Comparison of ENCODE assay signal across 14 cellular contexts in the genomic region with DNA sequence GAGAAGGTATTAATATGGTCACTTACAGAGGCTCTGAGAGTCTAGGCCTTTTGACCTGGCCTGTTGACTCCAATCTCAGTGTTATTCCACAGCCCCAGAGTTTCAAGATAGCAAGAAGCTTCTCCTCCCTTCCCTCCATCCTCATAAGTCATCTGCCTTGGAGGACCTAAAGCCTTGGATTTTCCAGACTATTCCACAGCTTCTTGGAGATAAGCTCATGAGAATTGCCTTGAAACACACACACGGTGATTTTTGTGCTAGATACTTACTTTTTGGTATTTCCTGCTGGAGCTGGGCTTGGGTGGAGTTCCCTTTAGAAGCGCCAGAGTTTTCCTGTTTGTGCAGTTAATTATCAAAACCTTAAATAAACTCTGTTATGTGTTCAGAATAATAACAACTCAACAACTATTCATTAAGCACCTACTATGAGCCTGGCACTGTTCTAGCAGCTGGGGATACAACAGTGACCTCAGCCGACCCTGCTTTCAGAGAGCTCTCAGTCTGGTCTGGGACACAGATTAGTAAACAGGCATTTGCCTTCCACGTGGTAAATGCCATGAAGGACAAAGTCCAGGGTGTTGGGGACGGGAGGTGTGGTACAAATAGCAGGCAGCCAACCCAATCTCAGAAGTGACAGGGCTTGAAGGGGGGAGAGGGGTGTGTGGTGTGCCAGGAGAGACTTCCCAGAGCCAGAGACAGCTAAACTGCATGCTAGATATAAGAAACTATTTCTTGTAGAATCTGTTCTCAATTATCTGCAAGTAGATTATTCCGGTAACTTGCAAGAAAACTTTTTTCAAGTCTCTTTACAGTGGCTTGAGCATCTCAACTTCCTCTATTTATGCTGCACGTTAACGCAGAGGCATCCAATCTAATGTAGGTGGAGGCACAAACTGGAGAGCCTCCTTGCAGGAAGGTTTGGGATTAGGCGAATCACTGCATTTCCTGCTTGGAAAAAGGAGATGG. TPM values are rescaled to one million over a fixed set of nuclear protein-coding genes. Genes with fewer than 3 reads are reported as not detected.
DNase-seq lines count a peak whose midpoint lies in the region; ATAC-seq, FAIRE-seq and TF ChIP-seq lines count a peak whose summit lies in the region.
"Had no signal": no experiment of that assay in that cellular context is flagged by ENCODE, and none has a peak within 500 bp of the region (broad histone marks: within the 10 kb centered on the region; RNA-seq: fewer than 3 reads in every experiment).

No MANE protein-coding gene starts in this region.

- no peaks in the 10 kb centered on the region for H3K36me3 Mint-ChIP-seq in T-cell
- H3K36me3 Mint-ChIP-seq in natural killer cell treated with Interleukin-12 subunit alpha and Interleukin-12 subunit beta and Interleukin-15 and Interleukin-18, amount 100 ng/mL, for 72 hours, result no peaks in the 10 kb centered on the region
- H3K36me3 Mint-ChIP-seq: activated naive CD8-positive, alpha-beta T cell; naive B cell had no signal

- no peaks in the 10 kb centered on the region for H3K27me3 Mint-ChIP-seq in T-cell
- H3K27me3 Mint-ChIP-seq in natural killer cell treated with Interleukin-12 subunit alpha and Interleukin-12 subunit beta and Interleukin-15 and Interleukin-18, amount 100 ng/mL, for 72 hours, result peaks cover 0 to 2% of the 10 kb centered on the region in 2 donors
- H3K27me3 Mint-ChIP-seq: activated naive CD8-positive, alpha-beta T cell had no signal

- intact Hi-C loops in heart right ventricle (cut with DNase I) (loop anchor here in 2 of 10 donors (1.0 to 2.0 kb wide), 2 partner anchors 50 kb away; no protein-coding TSS in a partner anchor), posterior vena cava (cut with DNase I) (no loop called here)

- no peaks in the 10 kb centered on the region for H3K27me3 ChIP-seq in heart right ventricle
- H3K27me3 ChIP-seq: BLaER1 treated with 17β-estradiol and CSF1 and Interleukin-3, amounts not matched to agents 10 nM and 100 nM; MG63 had no signal

- no peaks in the 10 kb centered on the region for H3K36me3 ChIP-seq in heart right ventricle
- H3K36me3 ChIP-seq: BLaER1 treated with 17β-estradiol and CSF1 and Interleukin-3, amounts not matched to agents 10 nM and 100 nM; MG63 had no signal

- no peak for FAIRE-seq in HTR-8/SVneo (lab: Jason Lieb, UNC)

- POLR2A ChIA-PET in T-cell (lab: Charles Lee), result interaction anchor here (0.5 to 0.6 kb wide), 3 partner anchors 15 to 131 kb away, joined by 3 to 7 read pairs (median 3); no protein-coding TSS in a partner anchor

- no peaks in the 10 kb centered on the region for H3K9me3 Mint-ChIP-seq in T-cell
- no peaks in the 10 kb centered on the region for H3K9me3 Mint-ChIP-seq in natural killer cell treated with Interleukin-12 subunit alpha and Interleukin-12 subunit beta and Interleukin-15 and Interleukin-18, amount 100 ng/mL, for 72 hours
- H3K9me3 Mint-ChIP-seq: activated B cell treated with CpG ODN at 0.5 μM for 24 hours, naive B cell had no signal

- H3K4me3 ChIP-seq in AG10803 (ENCODE audit: low read length) (no peak overlapping the region), heart right ventricle (no peak overlapping the region)
- H3K4me3 ChIP-seq: BLaER1 treated with 17β-estradiol and CSF1 and Interleukin-3, amounts not matched to agents 10 nM and 100 nM; MG63 had no signal

- peak overlapping the region; percentile 52 to 84 (median 71) for H3K27ac ChIP-seq in heart right ventricle

- H3K4me1 ChIP-seq in heart right ventricle, result peaks cover 28 to 70% (median 59%) of the 10 kb centered on the region in 9 donors

- no peak for ATAC-seq in T-cell (replicated peaks in 1 of 4)
- ATAC-seq in heart right ventricle, result peak; percentile 80 to 96 (median 90)
- no peak for ATAC-seq in natural killer cell treated with Interleukin-12 subunit alpha and Interleukin-12 subunit beta and Interleukin-15 and Interleukin-18, amount 100 ng/mL, for 72 hours
- ATAC-seq: PC-3 had no signal

- DNase-seq in AG10803 (ENCODE audit: low read depth) (peak; percentile 48), T-cell (no peak), heart right ventricle (peak; percentile 34 to 78), posterior vena cava (ENCODE audit: low spot score) (peak; percentile 52), HTR-8/SVneo (ENCODE audit: insufficient read length, low spot score) (no peak), NCI-H2107 (lab: John Stamatoyannopoulos, UW) (no peak)
- no peak for DNase-seq in natural killer cell treated with Interleukin-12 subunit alpha and Interleukin-12 subunit beta and Interleukin-15 and Interleukin-18, amount 100 ng/mL, for 72 hours (ENCODE audit: low spot score)
- DNase-seq in activated CD4-positive, alpha-beta T cell treated with anti-CD3 and anti-CD28 coated beads for 48 hours, result no peak
- DNase-seq: activated B cell treated with CpG ODN at 0.5 μM for 24 hours, MG63, naive B cell, PC-3 had no signal

- CTCF ChIA-PET in T-cell (lab: Charles Lee), result no interaction called here

- 13 to 22% methylated on average over 9 of the region's 9 CpGs for whole genome bisulfite sequencing in heart right ventricle, 2 donors

- no peak for TF ChIP-seq CTCF in AG10803 (conservative IDR thresholded peaks at IDR 0.05; ENCODE audit: low read length)
- TF ChIP-seq CTCF in heart right ventricle (IDR thresholded peaks at IDR 0.05), result no peak

- H3K4me1 Mint-ChIP-seq in T-cell, result peaks cover 35 to 48% (median 44%) of the 10 kb centered on the region in 3 donors
- H3K4me1 Mint-ChIP-seq in natural killer cell treated with Interleukin-12 subunit alpha and Interleukin-12 subunit beta and Interleukin-15 and Interleukin-18, amount 100 ng/mL, for 72 hours (ENCODE audit: low read depth in 2 of 2), result peaks cover 0 to 2% of the 10 kb centered on the region in 2 donors
- H3K4me1 Mint-ChIP-seq: activated B cell treated with CpG ODN at 0.5 μM for 24 hours had no signal

- peak overlapping the region; percentile 15 to 66 for H3K27ac Mint-ChIP-seq in T-cell
- no peak overlapping the region for H3K27ac Mint-ChIP-seq in natural killer cell treated with Interleukin-12 subunit alpha and Interleukin-12 subunit beta and Interleukin-15 and Interleukin-18, amount 100 ng/mL, for 72 hours
- H3K27ac Mint-ChIP-seq: activated B cell treated with CpG ODN at 0.5 μM for 24 hours; activated naive CD8-positive, alpha-beta T cell had no signal

- H3K9me3 ChIP-seq in heart right ventricle, result no peaks in the 10 kb centered on the region
- H3K9me3 ChIP-seq: BLaER1 treated with 17β-estradiol and CSF1 and Interleukin-3, amounts not matched to agents 10 nM and 100 nM; MG63 had no signal

- H3K4me3 Mint-ChIP-seq in T-cell, result peak overlapping the region in 1 of 3 donors; percentile 61
- H3K4me3 Mint-ChIP-seq in natural killer cell treated with Interleukin-12 subunit alpha and Interleukin-12 subunit beta and Interleukin-15 and Interleukin-18, amount 100 ng/mL, for 72 hours, result no peak overlapping the region
- H3K4me3 Mint-ChIP-seq: activated B cell treated with CpG ODN at 0.5 μM for 24 hours; activated naive CD8-positive, alpha-beta T cell; naive B cell had no signal

RNA-seq across cellular contexts. Expression of a gene that starts 55.9 kb away (rescaled TPM):
- total RNA-seq in T-cell, result 10 to 100 TPM; 21.7 to 91.7 (median 23.6) TPM
- 10 to 100 TPM; 27.3 to 67.4 (median 41.1) TPM for total RNA-seq in heart right ventricle
- polyA plus RNA-seq in heart right ventricle, result 10 to 100 TPM; 27.7 to 31.9 TPM
- 100 to 1,000 TPM in 1 of 2 donors, 10 to 100 TPM in 1; 87.1 to 104 TPM for total RNA-seq in posterior vena cava
- 1 to 10 TPM; 3.3 to 4.0 TPM for total RNA-seq in natural killer cell treated with Interleukin-12 subunit alpha and Interleukin-12 subunit beta and Interleukin-15 and Interleukin-18, amount 100 ng/mL, for 72 hours

Comparison
In these comparisons a context has a peak if more than half of its experiments do, and no peak if none do; other contexts are left out.
1. DNase-seq: peak in AG10803 (single experiment), heart right ventricle (2 of 2) and posterior vena cava (single experiment); none in T-cell (0 of 34), HTR-8/SVneo (single experiment), natural killer cell treated with Interleukin-12 subunit alpha and Interleukin-12 subunit beta and Interleukin-15 and Interleukin-18, amount 100 ng/mL, for 72 hours (single experiment), activated CD4-positive, alpha-beta T cell treated with anti-CD3 and anti-CD28 coated beads for 48 hours (single experiment) and NCI-H2107 (single experiment).
2. ATAC-seq: peak in heart right ventricle (8 of 8); none in T-cell (0 of 4) and natural killer cell treated with Interleukin-12 subunit alpha and Interleukin-12 subunit beta and Interleukin-15 and Interleukin-18, amount 100 ng/mL, for 72 hours (0 of 2).
3. H3K27ac Mint-ChIP-seq: peak in T-cell (2 of 2); none in natural killer cell treated with Interleukin-12 subunit alpha and Interleukin-12 subunit beta and Interleukin-15 and Interleukin-18, amount 100 ng/mL, for 72 hours (0 of 2).
4. RNA of a gene that starts 55.9 kb away (total RNA-seq): 87.1 to 104 TPM in posterior vena cava, 27.3 to 67.4 TPM in heart right ventricle and 21.7 to 91.7 TPM in T-cell; 3.3 to 4.0 TPM in natural killer cell treated with Interleukin-12 subunit alpha and Interleukin-12 subunit beta and Interleukin-15 and Interleukin-18, amount 100 ng/mL, for 72 hours; every median in the first group is over 4 times any median in the second.